ENCODE assay signal across 13 cellular contexts in the genomic region with DNA sequence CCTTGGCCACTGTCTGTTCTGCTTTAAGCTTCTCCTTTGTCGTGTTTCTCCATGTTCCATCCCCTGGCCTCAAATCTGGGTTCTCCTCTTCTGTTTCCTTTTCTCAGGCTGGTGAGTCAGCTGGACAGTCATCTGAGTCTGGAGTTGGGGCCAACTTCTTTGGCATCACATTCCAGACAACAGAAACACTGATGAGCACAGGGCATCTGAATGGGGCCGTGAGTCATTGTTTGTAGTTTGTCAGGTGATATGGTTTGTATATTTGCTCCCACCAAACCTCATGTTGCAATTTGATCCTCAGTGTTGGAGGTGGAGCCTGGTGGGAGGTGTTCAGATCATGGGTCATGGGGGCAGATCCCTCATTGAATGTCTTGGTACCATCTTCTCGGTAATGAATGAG. TPM values are rescaled to one million over a fixed set of nuclear protein-coding genes. Genes with fewer than 3 reads are reported as not detected.
DNase-seq lines count a peak whose midpoint lies in the region.
"Had no signal": no experiment of that assay in that cellular context is flagged by ENCODE, and none has a peak within 500 bp of the region (broad histone marks: within the 10 kb centered on the region; RNA-seq: fewer than 3 reads in every experiment).

No MANE protein-coding gene starts in this region.

- DNase-seq in NCI-H2196 (lab: John Stamatoyannopoulos, UW; ENCODE audit: unreplicated experiment) (peak; percentile 7), NCI-H2196 treated with DMSO at 0.1 percent for 48 hours (lab: John Stamatoyannopoulos, UW; ENCODE audit: unreplicated experiment) (no peak), MG63 (peak; percentile 83), fibroblast of peridontal ligament (ENCODE audit: extremely low read depth) (peak; percentile 39), skeletal muscle cell (ENCODE audit: low read depth) (peak; percentile 59), amniotic stem cell (lab: John Stamatoyannopoulos, UW) (no peak), NCI-H2081 treated with DMSO at 0.1 percent for 48 hours (lab: John Stamatoyannopoulos, UW) (no peak)
- DNase-seq in activated naive CD4-positive, alpha-beta T cell treated with anti-CD3 and anti-CD28 coated beads, Interleukin-2, amount 50 U/mL, for 16 hours = no peak
- DNase-seq: NCI-H446 treated with DMSO at 0.1 percent for 48 hours; nephron progenitor cell; stimulated activated CD4-positive, alpha-beta T cell treated with anti-CD3 and anti-CD28 coated beads, Interleukin-4, amount 100 ng/mL, for 4 hours had no signal

- H3K9me3 ChIP-seq in MG63 = no peaks in the 10 kb centered on the region

- no peaks in the 10 kb centered on the region for H3K36me3 ChIP-seq in MG63

- H3K4me3 ChIP-seq in MG63 = no peak overlapping the region
- no peak overlapping the region for H3K4me3 ChIP-seq in skeletal muscle cell (ENCODE audit: low read depth, low read length)
- H3K4me3 ChIP-seq: K562 had no signal

- no peaks in the 10 kb centered on the region; the same call in 1 of the 2 replicates for H3K27me3 ChIP-seq in MG63

RNA-seq across cellular contexts. Expression of a gene that starts 14.3 kb away (rescaled TPM):
- not detected in 2 replicates for total RNA-seq in MG63 (2014; rRNA removed; shearing (Covaris generic); ENCODE audit: low replicate concordance)
- total RNA-seq: K562; T-helper 1 cell treated with Interleukin-12 subunit alpha and Interleukin-12 subunit beta and Interleukin-4 antibody, amounts not matched to agents 30 ng/mL and 1 ng/mL, for 36 hours had no signal

RNA-seq across cellular contexts. Expression of a gene that starts 58.5 kb away (rescaled TPM):
- not detected in 2 replicates for total RNA-seq in MG63 (2014; rRNA removed; shearing (Covaris generic); ENCODE audit: low replicate concordance)
- total RNA-seq: K562; T-helper 1 cell treated with Interleukin-12 subunit alpha and Interleukin-12 subunit beta and Interleukin-4 antibody, amounts not matched to agents 30 ng/mL and 1 ng/mL, for 36 hours had no signal

Comparison
In these comparisons a context has a peak if more than half of its experiments do, and no peak if none do; other contexts are left out.
1. DNase-seq: peak in NCI-H2196 (single experiment), MG63 (single experiment), fibroblast of peridontal ligament (single experiment) and skeletal muscle cell (single experiment); none in NCI-H2196 treated with DMSO at 0.1 percent for 48 hours (single experiment), amniotic stem cell (single experiment), activated naive CD4-positive, alpha-beta T cell treated with anti-CD3 and anti-CD28 coated beads, Interleukin-2, amount 50 U/mL, for 16 hours (single experiment) and NCI-H2081 treated with DMSO at 0.1 percent for 48 hours (single experiment).